In the genomic region with DNA sequence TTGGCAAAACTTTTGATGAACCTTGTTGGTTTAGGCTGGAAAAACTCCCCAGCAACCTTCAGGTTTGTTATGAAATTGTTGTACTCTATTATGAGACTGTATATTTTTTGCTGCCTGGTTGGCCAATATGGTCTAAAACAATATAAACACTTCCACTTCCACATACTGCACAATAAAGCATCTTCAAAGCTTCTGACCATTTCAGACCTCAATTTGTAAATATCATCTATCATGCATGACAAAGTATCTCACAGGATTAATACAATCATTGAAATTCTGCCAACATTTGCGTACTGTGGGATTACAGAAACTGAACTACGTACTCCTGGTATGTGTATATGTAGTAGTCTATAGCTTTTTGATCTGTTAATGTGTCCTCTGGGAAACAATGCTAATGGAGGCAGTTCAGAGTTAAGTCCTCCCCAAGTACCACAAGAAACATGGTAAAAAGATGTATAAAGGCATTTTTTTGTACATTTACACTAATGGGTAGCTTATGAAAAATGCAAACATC, we compare ENCODE assay signal across 29 cellular contexts. TPM values are rescaled to one million over a fixed set of nuclear protein-coding genes. Genes with fewer than 3 reads are reported as not detected.
"Had no signal": no experiment of that assay in that cellular context is flagged by ENCODE, and none has a peak within 500 bp of the region (broad histone marks: within the 10 kb centered on the region; RNA-seq: fewer than 3 reads in every experiment).

No MANE protein-coding gene starts in this region.

- H3K27ac Mint-ChIP-seq: activated CD4-positive, alpha-beta T cell treated with anti-CD3 and anti-CD28 coated beads for 36 hours; activated naive CD4-positive, alpha-beta T cell treated with anti-CD3 and anti-CD28 coated beads for 36 hours; activated naive CD8-positive, alpha-beta T cell treated with anti-CD3 and anti-CD28 coated beads for 36 hours; effector memory CD8-positive, alpha-beta T cell; stimulated activated effector memory CD8-positive, alpha-beta T cell treated with anti-CD3 and anti-CD28 coated beads, Interleukin-12 subunit alpha, Interleukin-12 subunit beta, amount 100 ng/mL, for 72 hours; stimulated activated naive CD8-positive, alpha-beta T cell treated with anti-CD3 and anti-CD28 coated beads, Interleukin-15, amount 100 ng/mL, for 72 hours; T-helper 2 cell treated with Interferon-gamma antibody and Interleukin-4, amounts not matched to agents 5 μg/mL and 100 μg/mL, for 36 hours had no signal

- H3K4me1 Mint-ChIP-seq: activated CD4-positive, alpha-beta T cell treated with anti-CD3 and anti-CD28 coated beads for 36 hours; activated naive CD8-positive, alpha-beta T cell treated with anti-CD3 and anti-CD28 coated beads for 36 hours; stimulated activated effector memory CD8-positive, alpha-beta T cell treated with anti-CD3 and anti-CD28 coated beads, Interleukin-12 subunit alpha, Interleukin-12 subunit beta, amount 100 ng/mL, for 72 hours; stimulated activated naive CD8-positive, alpha-beta T cell treated with anti-CD3 and anti-CD28 coated beads, Interleukin-15, amount 100 ng/mL, for 72 hours had no signal

- H3K9me3 Mint-ChIP-seq: activated naive CD4-positive, alpha-beta T cell treated with anti-CD3 and anti-CD28 coated beads for 36 hours; activated naive CD8-positive, alpha-beta T cell treated with anti-CD3 and anti-CD28 coated beads for 36 hours; effector memory CD8-positive, alpha-beta T cell; nephron progenitor cell; stimulated activated effector memory CD8-positive, alpha-beta T cell treated with anti-CD3 and anti-CD28 coated beads, Interleukin-12 subunit alpha, Interleukin-12 subunit beta, amount 100 ng/mL, for 72 hours; stimulated activated naive CD8-positive, alpha-beta T cell treated with anti-CD3 and anti-CD28 coated beads, Interleukin-15, amount 100 ng/mL, for 72 hours; T-helper 2 cell treated with Interferon-gamma antibody and Interleukin-4, amounts not matched to agents 5 μg/mL and 100 μg/mL, for 36 hours had no signal

- H3K36me3 ChIP-seq: adrenal gland, ascending aorta, brain microvascular endothelial cell, gastrocnemius medialis, left ventricle myocardium inferior, neutrophil, ovary, prostate gland, sigmoid colon, upper lobe of right lung had no signal

- H3K4me3 ChIP-seq: adrenal gland, ascending aorta, gastrocnemius medialis, left ventricle myocardium inferior, lung, ovary, prostate gland, sigmoid colon, upper lobe of right lung had no signal

- H3K27me3 Mint-ChIP-seq: activated naive CD8-positive, alpha-beta T cell treated with anti-CD3 and anti-CD28 coated beads for 36 hours; effector memory CD8-positive, alpha-beta T cell had no signal

- H3K27me3 ChIP-seq: adrenal gland, ascending aorta, brain microvascular endothelial cell, gastrocnemius medialis, neutrophil, ovary, sigmoid colon, upper lobe of right lung had no signal

- H3K4me1 ChIP-seq: adrenal gland, prostate gland had no signal

- H3K4me3 Mint-ChIP-seq: activated CD4-positive, alpha-beta T cell treated with anti-CD3 and anti-CD28 coated beads for 36 hours; activated naive CD4-positive, alpha-beta T cell treated with anti-CD3 and anti-CD28 coated beads for 36 hours; activated naive CD8-positive, alpha-beta T cell treated with anti-CD3 and anti-CD28 coated beads for 36 hours; effector memory CD8-positive, alpha-beta T cell; nephron progenitor cell; stimulated activated effector memory CD8-positive, alpha-beta T cell treated with anti-CD3 and anti-CD28 coated beads, Interleukin-12 subunit alpha, Interleukin-12 subunit beta, amount 100 ng/mL, for 72 hours; stimulated activated naive CD8-positive, alpha-beta T cell treated with anti-CD3 and anti-CD28 coated beads, Interleukin-15, amount 100 ng/mL, for 72 hours; T-helper 2 cell treated with Interferon-gamma antibody and Interleukin-4, amounts not matched to agents 5 μg/mL and 100 μg/mL, for 36 hours had no signal

- H3K36me3 Mint-ChIP-seq: activated naive CD8-positive, alpha-beta T cell treated with anti-CD3 and anti-CD28 coated beads for 36 hours; stimulated activated effector memory CD8-positive, alpha-beta T cell treated with anti-CD3 and anti-CD28 coated beads, Interleukin-12 subunit alpha, Interleukin-12 subunit beta, amount 100 ng/mL, for 72 hours had no signal

- H3K27ac ChIP-seq: adrenal gland, brain microvascular endothelial cell, left ventricle myocardium inferior, neutrophil, ovary, prostate gland, upper lobe of right lung had no signal

- DNase-seq: activated CD4-positive, alpha-beta T cell treated with anti-CD3 and anti-CD28 coated beads for 36 hours; activated CD4-positive, alpha-beta T cell treated with anti-CD3 and anti-CD28 coated beads, Interleukin-2, amount 50 U/mL, for 48 hours; activated CD4-positive, CD25-positive, alpha-beta regulatory T cell; activated CD8-positive, alpha-beta memory T cell treated with anti-CD3 and anti-CD28 coated beads for 24 hours; activated effector memory CD4-positive, alpha-beta T cell treated with anti-CD3 and anti-CD28 coated beads, Interleukin-2, amount 50 U/mL, for 16 hours; activated naive CD4-positive, alpha-beta T cell treated with anti-CD3 and anti-CD28 coated beads for 36 hours; activated naive CD8-positive, alpha-beta T cell treated with anti-CD3 and anti-CD28 coated beads for 36 hours; adrenal gland; brain microvascular endothelial cell; cortex of kidney; effector memory CD8-positive, alpha-beta T cell; erythroblast; gastrocnemius medialis; glutamatergic neuron; left ventricle myocardium inferior; nephron progenitor cell; ovary; sigmoid colon; small intestine; stimulated activated CD4-positive, alpha-beta T cell treated with anti-CD3 and anti-CD28 coated beads, Interleukin-4, amount 100 ng/mL, for 24 hours; stimulated activated naive CD8-positive, alpha-beta T cell treated with anti-CD3 and anti-CD28 coated beads, Interleukin-15, amount 100 ng/mL, for 72 hours; substantia nigra; upper lobe of right lung had no signal

- H3K9me3 ChIP-seq: adrenal gland, ascending aorta, gastrocnemius medialis, left ventricle myocardium inferior, neutrophil, ovary, prostate gland, sigmoid colon, upper lobe of right lung had no signal

RNA-seq across cellular contexts. Expression of a gene that starts 40.4 kb away (rescaled TPM):
- total RNA-seq: activated CD4-positive, alpha-beta T cell treated with anti-CD3 and anti-CD28 coated beads for 36 hours; activated naive CD8-positive, alpha-beta T cell treated with anti-CD3 and anti-CD28 coated beads for 36 hours had no signal
